In the genomic region with DNA sequence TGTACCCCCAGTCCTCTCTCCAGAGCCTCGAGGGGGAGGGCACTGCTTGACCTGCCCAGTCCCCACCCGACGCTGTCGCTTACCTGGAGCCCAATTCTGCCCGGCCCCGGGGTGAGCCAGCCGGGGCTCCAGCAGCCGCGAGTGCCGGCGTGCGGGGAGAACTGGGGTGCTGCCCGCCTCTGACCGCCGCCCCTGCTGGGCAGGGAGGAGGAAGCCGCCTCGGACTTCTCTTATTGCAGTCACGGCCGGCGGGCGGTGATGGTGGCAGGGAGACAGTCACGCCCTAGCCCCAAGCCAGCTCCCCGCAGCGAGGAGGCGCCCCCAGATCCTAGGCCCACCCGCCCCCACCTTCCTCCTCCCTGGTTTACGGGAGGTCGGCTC, we compare ENCODE assay signal across 8 cellular contexts. TPM values are rescaled to one million over a fixed set of nuclear protein-coding genes. Genes with fewer than 3 reads are reported as not detected.
DNase-seq lines count a peak whose midpoint lies in the region; ATAC-seq and TF ChIP-seq lines count a peak whose summit lies in the region.

A gene (minus strand): TSS at position 204 of the 381 bp plus-strand sequence. CDS start 11,269 bp downstream, outside the sequence.

- peak within 1 kb of the TSS; percentile 65 for H3K4me2 ChIP-seq in trophoblast cell (ENCODE audit: low read length)

- WGBS in trophoblast cell (ENCODE audit: extremely low coverage, insufficient coverage, insufficient read length), result no CpG with 5 or more reads among the region's 28 CpGs

- H3K4me3 ChIP-seq in cardiac muscle cell (peak within 1 kb of the TSS; percentile 27), trophoblast cell (ENCODE audit: low read depth, low read length) (no peak within 1 kb of the TSS)

- peaks cover 4% of the 10 kb centered on the region for H3K79me1 ChIP-seq in trophoblast cell (ENCODE audit: low read length)

- H3K4me1 ChIP-seq in cardiac muscle cell (ENCODE audit: low read depth), result no peaks in the 10 kb centered on the region
- H3K4me1 ChIP-seq in trophoblast cell (ENCODE audit: control insufficient read depth in 1 of 2, insufficient read depth in 2 of 2, low read length in 2 of 2), result peaks cover 4 to 7% of the 10 kb centered on the region in 2 experiments

- H3K27me3 Mint-ChIP-seq in Calu3 (ENCODE audit: unreplicated experiment) (peaks cover 77% of the 10 kb centered on the region), activated B cell treated with CpG ODN at 0.5 μM for 24 hours (no peaks in the 10 kb centered on the region)

- peak within 1 kb of the TSS; percentile 33 for H3K4me3 Mint-ChIP-seq in Calu3 (ENCODE audit: low read depth, unreplicated experiment)
- peak within 1 kb of the TSS; percentile 83 for H3K4me3 Mint-ChIP-seq in activated B cell treated with CpG ODN at 0.5 μM for 24 hours

- POLR2A ChIA-PET in activated B cell treated with CpG ODN at 0.5 μM for 24 hours (lab: Charles Lee) (interaction anchor here (3.7 to 15.1 kb wide), 2 partner anchors 9 to 24 kb away, joined by 22 to 271 read pairs; no protein-coding TSS in a partner anchor), HEK293T (lab: Yijun Ruan, JAX) (no interaction called here)

- CTCF ChIA-PET in Calu3 (lab: Charles Lee) (no interaction called here), activated B cell treated with CpG ODN at 0.5 μM for 24 hours (lab: Charles Lee) (interaction anchor here (1.6 to 2.2 kb wide), 2 partner anchors 28 kb away, joined by 4 to 7 read pairs; no protein-coding TSS in a partner anchor), HEK293T (lab: Yijun Ruan, JAX) (no interaction called here)

- H4K8ac ChIP-seq in trophoblast cell (ENCODE audit: low read depth, low read length), result peak within 1 kb of the TSS; percentile 53

- H3K36me3 ChIP-seq in cardiac muscle cell (no peaks in the 10 kb centered on the region), trophoblast cell (ENCODE audit: control insufficient read depth in 1 of 2, insufficient read depth in 2 of 2, low read length in 2 of 2) (no peaks in the 10 kb centered on the region)

- no peak within 1 kb of the TSS for H2BK5ac ChIP-seq in trophoblast cell (ENCODE audit: low read depth, low read length, poor library complexity)

- H3K79me2 ChIP-seq in trophoblast cell (ENCODE audit: control insufficient read depth, insufficient read depth, low read length, poor library complexity), result no peaks in the 10 kb centered on the region

- no peaks in the 10 kb centered on the region for H3K4me1 Mint-ChIP-seq in Calu3 (ENCODE audit: low read depth, unreplicated experiment)
- peaks cover 83% of the 10 kb centered on the region for H3K4me1 Mint-ChIP-seq in activated B cell treated with CpG ODN at 0.5 μM for 24 hours

- intact Hi-C loops in Calu3 (cut with micrococcal nuclease; ENCODE audit: unreplicated experiment) (no loop called here), activated B cell treated with CpG ODN at 0.5 μM for 24 hours (cut with micrococcal nuclease) (loop anchor here (1.0 kb wide), 1 partner anchor 9 kb away; no protein-coding TSS in a partner anchor)

- no peak within 1 kb of the TSS for H2BK12ac ChIP-seq in trophoblast cell (ENCODE audit: low read length)

- H2AFZ ChIP-seq in trophoblast cell (ENCODE audit: insufficient read depth, low read length, poor library complexity), result peak within 1 kb of the TSS; percentile 24

- peaks cover 45% of the 10 kb centered on the region for H3K27me3 ChIP-seq in cardiac muscle cell
- peaks cover 28% of the 10 kb centered on the region for H3K27me3 ChIP-seq in trophoblast cell (ENCODE audit: insufficient read depth, low read length)

- H3K9me3 Mint-ChIP-seq in Calu3 (ENCODE audit: low read depth, unreplicated experiment), result no peaks in the 10 kb centered on the region
- H3K9me3 Mint-ChIP-seq in activated B cell treated with CpG ODN at 0.5 μM for 24 hours, result no peaks in the 10 kb centered on the region

- H3K9ac ChIP-seq in trophoblast cell (ENCODE audit: low read length), result no peak within 1 kb of the TSS

- no peak within 1 kb of the TSS for H4K91ac ChIP-seq in trophoblast cell (ENCODE audit: low read depth, low read length)

- BruUV-seq in Calu3 (replicated peaks; lab: Mats Ljungman, UMichigan), result no TSS peak

- H2BK120ac ChIP-seq in trophoblast cell (ENCODE audit: insufficient read depth, low read length, poor library complexity), result no peak within 1 kb of the TSS

- DNase-seq in Calu3 (no peak), activated B cell treated with CpG ODN at 0.5 μM for 24 hours (peak; percentile 39), cardiac muscle cell (ENCODE audit: low read depth in 1 of 2, low spot score in 1 of 2) (no peak), trophoblast cell (no peak), EL (no peak), HEK293T (ENCODE audit: extremely low spot score) (no peak)
- no peak for DNase-seq in effector CD4-positive, alpha-beta T cell

- H3K27ac Mint-ChIP-seq in Calu3 (ENCODE audit: unreplicated experiment), result peak within 1 kb of the TSS; percentile 65
- peak within 1 kb of the TSS; percentile 96 for H3K27ac Mint-ChIP-seq in activated B cell treated with CpG ODN at 0.5 μM for 24 hours

- peak within 1 kb of the TSS; percentile 21 for H3K23ac ChIP-seq in trophoblast cell (ENCODE audit: low read length)

- H3K9me3 ChIP-seq in cardiac muscle cell (ENCODE audit: low read depth) (no peaks in the 10 kb centered on the region), trophoblast cell (ENCODE audit: insufficient read depth, low read depth, low read length) (no peaks in the 10 kb centered on the region)

- ATAC-seq in activated B cell treated with CpG ODN at 0.5 μM for 24 hours (ENCODE audit: low read depth) (no peak), HG02759 (IDR thresholded peaks at IDR 0.05; ENCODE audit: unreplicated experiment) (no peak)

- TF ChIP-seq CTCF in Calu3 (IDR thresholded peaks at IDR 0.05; ENCODE audit: unreplicated experiment) (no peak), activated B cell treated with CpG ODN at 0.5 μM for 24 hours (IDR thresholded peaks at IDR 0.05) (no peak), cardiac muscle cell (IDR thresholded peaks at IDR 0.05; ENCODE audit: low read depth, low read length) (no peak)

- peak within 1 kb of the TSS; percentile 10 for H3K14ac ChIP-seq in trophoblast cell (ENCODE audit: low read length)

- H3K36me3 Mint-ChIP-seq in Calu3 (ENCODE audit: insufficient read depth, unreplicated experiment) (no peaks in the 10 kb centered on the region), activated B cell treated with CpG ODN at 0.5 μM for 24 hours (ENCODE audit: low read depth) (no peaks in the 10 kb centered on the region)

- no peak within 1 kb of the TSS for H2AK5ac ChIP-seq in trophoblast cell (ENCODE audit: low read length)

- H3K4ac ChIP-seq in trophoblast cell (ENCODE audit: low read depth, low read length), result no peak within 1 kb of the TSS

- H4K12ac ChIP-seq in trophoblast cell (ENCODE audit: low read depth, low read length), result peak within 1 kb of the TSS; percentile 28

- no peak within 1 kb of the TSS for H3K27ac ChIP-seq in cardiac muscle cell
- H3K27ac ChIP-seq in trophoblast cell (ENCODE audit: low read depth, low read length), result no peak within 1 kb of the TSS

- H3K18ac ChIP-seq in trophoblast cell (ENCODE audit: low read length), result no peak within 1 kb of the TSS

TF ChIP-seq in HEK293T, 16 proteins besides CTCF, POLR2A, EP300 and RAD21:
- no peak for TF ChIP-seq NFRKB (IDR thresholded peaks at IDR 0.05)
- no peak for TF ChIP-seq LEF1 (IDR thresholded peaks at IDR 0.05; ENCODE audit: borderline replicate concordance)
- no peak for TF ChIP-seq FOXK2 (IDR thresholded peaks at IDR 0.05)
- no peak for TF ChIP-seq TARDBP (IDR thresholded peaks at IDR 0.05)
- no peak for TF ChIP-seq BHLHE40 (IDR thresholded peaks at IDR 0.05; ENCODE audit: borderline replicate concordance)
- TF ChIP-seq L3MBTL2 (conservative IDR thresholded peaks at IDR 0.05), result no peak
- no peak for TF ChIP-seq ARNT (IDR thresholded peaks at IDR 0.05)
- no peak for TF ChIP-seq ZNF384 (IDR thresholded peaks at IDR 0.05)
- no peak for TF ChIP-seq CTBP1 (IDR thresholded peaks at IDR 0.05; ENCODE audit: borderline replicate concordance)
- TF ChIP-seq SUZ12 (IDR thresholded peaks at IDR 0.05), result no peak

RNA-seq across cellular contexts. Expression of the gene that starts here (rescaled TPM):
- total RNA-seq in Calu3 (2022), result not detected in 2 replicates
- 28.6 and 28.8 TPM in 2 replicates for total RNA-seq in activated B cell treated with CpG ODN at 0.5 μM for 24 hours
- total RNA-seq in cardiac muscle cell, result not detected in 2 replicates
- 0.14 and 0.18 TPM in 2 replicates for polyA plus RNA-seq in cardiac muscle cell
- 0.04 TPM in 1 of 2 replicates, not detected in the other for polyA plus RNA-seq in trophoblast cell (2013)

Comparison
In these comparisons a context has a peak if more than half of its experiments do, and no peak if none do; other contexts are left out.
1. RNA of the gene that starts here (total RNA-seq): 28.6 to 28.8 TPM in activated B cell treated with CpG ODN at 0.5 μM for 24 hours; not detected in cardiac muscle cell and not detected in Calu3; every median in the first group is over 10 times any median in the second.